10 cellular contexts compared by ENCODE assay signal in the genomic region with DNA sequence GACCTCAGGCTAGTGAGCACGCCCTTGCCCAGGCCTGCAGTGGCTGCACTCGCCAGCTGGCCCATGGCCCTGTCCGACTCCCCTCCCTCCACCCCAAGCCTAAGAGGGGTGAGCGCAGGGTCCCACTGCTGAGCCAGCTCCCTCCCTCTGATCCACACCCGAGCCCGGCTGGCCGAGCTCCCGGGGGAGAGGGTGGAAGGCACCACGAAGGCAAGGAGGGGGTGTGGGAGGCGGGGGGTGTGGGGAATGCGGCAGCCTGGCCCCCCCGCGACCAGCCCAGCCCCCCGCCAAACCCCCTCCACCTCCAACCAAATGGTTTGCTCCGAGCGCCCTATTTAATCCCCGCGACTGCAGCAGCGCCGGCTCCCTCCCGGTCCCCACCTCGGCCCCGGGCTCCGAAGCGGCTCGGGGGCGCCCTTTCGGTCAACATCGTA. TPM values are rescaled to one million over a fixed set of nuclear protein-coding genes. Genes with fewer than 3 reads are reported as not detected.
DNase-seq lines count a peak whose midpoint lies in the region; ATAC-seq and TF ChIP-seq lines count a peak whose summit lies in the region.
"Had no signal": no experiment of that assay in that cellular context is flagged by ENCODE, and none has a peak within 500 bp of the region (broad histone marks: within the 10 kb centered on the region; RNA-seq: fewer than 3 reads in every experiment).

A gene with protein sequence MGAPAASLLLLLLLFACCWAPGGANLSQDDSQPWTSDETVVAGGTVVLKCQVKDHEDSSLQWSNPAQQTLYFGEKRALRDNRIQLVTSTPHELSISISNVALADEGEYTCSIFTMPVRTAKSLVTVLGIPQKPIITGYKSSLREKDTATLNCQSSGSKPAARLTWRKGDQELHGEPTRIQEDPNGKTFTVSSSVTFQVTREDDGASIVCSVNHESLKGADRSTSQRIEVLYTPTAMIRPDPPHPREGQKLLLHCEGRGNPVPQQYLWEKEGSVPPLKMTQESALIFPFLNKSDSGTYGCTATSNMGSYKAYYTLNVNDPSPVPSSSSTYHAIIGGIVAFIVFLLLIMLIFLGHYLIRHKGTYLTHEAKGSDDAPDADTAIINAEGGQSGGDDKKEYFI (plus strand): TSS at position 362 of the 434 bp plus-strand sequence. CDS start 151 bp downstream, outside the sequence.

- no peaks in the 10 kb centered on the region for H3K9me3 Mint-ChIP-seq in activated CD8-positive, alpha-beta T cell treated with anti-CD3 and anti-CD28 coated beads, Interleukin-2, amount 10 ng/mL, durations not matched to agents 7 days and 5 days (ENCODE audit: insufficient read depth)

- H3K27ac Mint-ChIP-seq in activated CD8-positive, alpha-beta T cell treated with anti-CD3 and anti-CD28 coated beads, Interleukin-2, amount 10 ng/mL, durations not matched to agents 7 days and 5 days = no peak within 1 kb of the TSS

- H3K4me1 ChIP-seq in ACC112 (ENCODE audit: control insufficient read depth, insufficient read depth, low read length, unreplicated experiment) (no peaks in the 10 kb centered on the region), neuron (ENCODE audit: insufficient read depth, low read length) (peaks cover 19% of the 10 kb centered on the region)

- no peaks in the 10 kb centered on the region for H3K79me2 ChIP-seq in ACC112 (ENCODE audit: control insufficient read depth, insufficient read depth, low read length, unreplicated experiment)

- no peaks in the 10 kb centered on the region for H3K36me3 ChIP-seq in ACC112 (ENCODE audit: insufficient read depth, low read length)
- no peaks in the 10 kb centered on the region for H3K36me3 ChIP-seq in neuron (ENCODE audit: insufficient read depth, low read length)

- no peak within 1 kb of the TSS for H2AFZ ChIP-seq in ACC112 (ENCODE audit: low read length, unreplicated experiment)
- peak within 1 kb of the TSS; percentile 80 for H2AFZ ChIP-seq in neuron (ENCODE audit: low read depth, low read length)

- CTCF ChIA-PET in activated CD8-positive, alpha-beta T cell treated with anti-CD3 and anti-CD28 coated beads, Interleukin-2, amount 10 ng/mL, durations not matched to agents 7 days and 5 days (lab: Charles Lee) = no interaction called here

- H3K4me1 Mint-ChIP-seq in activated CD8-positive, alpha-beta T cell treated with anti-CD3 and anti-CD28 coated beads, Interleukin-2, amount 10 ng/mL, durations not matched to agents 7 days and 5 days (ENCODE audit: low read depth) = no peaks in the 10 kb centered on the region

- H3K27me3 ChIP-seq in ACC112 (ENCODE audit: insufficient read depth, low read length) (peaks cover 98% of the 10 kb centered on the region), neuron (ENCODE audit: insufficient read depth, low read length) (no peaks in the 10 kb centered on the region)

- H3K27ac ChIP-seq in ACC112 (ENCODE audit: low read depth, low read length) = no peak within 1 kb of the TSS

- H3K27me3 Mint-ChIP-seq in activated CD8-positive, alpha-beta T cell treated with anti-CD3 and anti-CD28 coated beads, Interleukin-2, amount 10 ng/mL, durations not matched to agents 7 days and 5 days (ENCODE audit: low read depth) = peaks cover 63% of the 10 kb centered on the region

- no peak within 1 kb of the TSS for H3K4me3 Mint-ChIP-seq in activated CD8-positive, alpha-beta T cell treated with anti-CD3 and anti-CD28 coated beads, Interleukin-2, amount 10 ng/mL, durations not matched to agents 7 days and 5 days
- H3K4me3 Mint-ChIP-seq: CD4-positive, CD25-positive, alpha-beta regulatory T cell had no signal

- DNase-seq in NCI-H82 (lab: John Stamatoyannopoulos, UW) = peak; percentile 89
- DNase-seq in fibroblast of mammary gland (ENCODE audit: low read depth) = no peak
- no peak for DNase-seq in activated CD8-positive, alpha-beta T cell treated with anti-CD3 and anti-CD28 coated beads, Interleukin-2, amount 10 ng/mL, durations not matched to agents 7 days and 5 days
- no peak for DNase-seq in stimulated activated CD4-positive, alpha-beta T cell treated with anti-CD3 and anti-CD28 coated beads, Interleukin-2, amount 100 ng/mL, for 24 hours
- DNase-seq: CD4-positive, CD25-positive, alpha-beta regulatory T cell; foreskin fibroblast had no signal

- H3K9me3 ChIP-seq in neuron (ENCODE audit: low read length) = no peaks in the 10 kb centered on the region

- H3K36me3 Mint-ChIP-seq in activated CD8-positive, alpha-beta T cell treated with anti-CD3 and anti-CD28 coated beads, Interleukin-2, amount 10 ng/mL, durations not matched to agents 7 days and 5 days (ENCODE audit: low read depth) = no peaks in the 10 kb centered on the region
- H3K36me3 Mint-ChIP-seq: CD4-positive, CD25-positive, alpha-beta regulatory T cell had no signal

- ATAC-seq in HG02623 (IDR thresholded peaks at IDR 0.05; ENCODE audit: unreplicated experiment) (no peak), HG02678 (IDR thresholded peaks at IDR 0.05; ENCODE audit: unreplicated experiment) (no peak)
- ATAC-seq in activated CD8-positive, alpha-beta T cell treated with anti-CD3 and anti-CD28 coated beads, Interleukin-2, amount 10 ng/mL, durations not matched to agents 7 days and 5 days = no peak

- TF ChIP-seq CTCF in fibroblast of mammary gland (conservative IDR thresholded peaks at IDR 0.05; ENCODE audit: control insufficient read depth, insufficient read depth, low read depth, low read length) = no peak

- POLR2A ChIA-PET in activated CD8-positive, alpha-beta T cell treated with anti-CD3 and anti-CD28 coated beads, Interleukin-2, amount 10 ng/mL, durations not matched to agents 7 days and 5 days (lab: Charles Lee) = no interaction called here

- H3K4me3 ChIP-seq in ACC112 (ENCODE audit: low read depth, low read length) (peak within 1 kb of the TSS; percentile 66), fibroblast of mammary gland (ENCODE audit: control insufficient read depth, low read depth, low read length) (peak within 1 kb of the TSS; percentile 50), neuron (ENCODE audit: low read length) (peak within 1 kb of the TSS; percentile 60)

RNA-seq across cellular contexts. Expression of the gene that starts here (rescaled TPM):
- total RNA-seq in activated CD8-positive, alpha-beta T cell treated with anti-CD3 and anti-CD28 coated beads, Interleukin-2, amount 10 ng/mL, durations not matched to agents 7 days and 5 days = not detected
- total RNA-seq: CD4-positive, CD25-positive, alpha-beta regulatory T cell had no signal
